1 cellular context compared by ENCODE assay signal in genomic region chr2:191555092-191555742, GRCh38.
TF ChIP-seq lines count a peak whose summit lies in the region.

No MANE protein-coding gene starts in this region.

TF ChIP-seq in HCT116, 20 proteins besides CTCF, POLR2A, EP300 and RAD21 (continued from another document):
- TF ChIP-seq YY1 (IDR thresholded peaks at IDR 0.05; ENCODE audit: extremely low read depth, insufficient replicate concordance, low read depth, low read length), result no peak
- no peak for TF ChIP-seq SRF (IDR thresholded peaks at IDR 0.05; ENCODE audit: low read depth)
